19 cellular contexts compared by ENCODE assay signal in the genomic region with DNA sequence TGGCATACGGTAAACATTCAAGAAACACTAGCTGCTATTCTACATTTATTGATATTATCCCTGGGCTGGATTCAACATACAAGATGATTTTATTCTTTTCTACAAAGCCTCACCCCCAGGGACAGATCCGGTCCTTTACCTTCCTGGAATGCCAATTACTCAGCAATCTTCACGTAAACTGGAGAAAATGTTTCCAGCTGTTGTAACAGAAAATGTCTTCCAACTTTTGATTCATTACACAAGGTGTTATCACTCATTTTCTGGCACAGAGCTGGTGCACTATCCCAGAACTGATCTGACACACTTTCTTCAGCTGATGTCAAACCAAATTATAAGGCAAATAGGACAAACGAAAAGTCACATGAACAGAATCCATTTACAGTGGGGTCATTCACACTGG. TPM values are rescaled to one million over a fixed set of nuclear protein-coding genes. Genes with fewer than 3 reads are reported as not detected.
"Had no signal": no experiment of that assay in that cellular context is flagged by ENCODE, and none has a peak within 500 bp of the region (broad histone marks: within the 10 kb centered on the region; RNA-seq: fewer than 3 reads in every experiment).

No MANE protein-coding gene starts in this region.

- H3K27ac Mint-ChIP-seq: activated naive CD4-positive, alpha-beta T cell treated with anti-CD3 and anti-CD28 coated beads, Interleukin-2, amount 50 U/mL, for 72 hours; activated T-cell treated with anti-CD3 and anti-CD28 coated beads, Interleukin-2, amount 50 U/mL, for 24 hours; activated T-helper 17 cell treated with anti-CD3 and anti-CD28 coated beads, Interleukin-2, amount 50 U/mL, for 72 hours; immature natural killer cell; natural killer cell treated with Interleukin-12 subunit alpha and Interleukin-12 subunit beta and Interleukin-15 and Interleukin-18, amount 100 ng/mL, for 72 hours; stimulated activated memory B cell treated with anti-CD40 and anti-IgM and Interleukin-4, amounts not matched to agents 10 μg/mL and 1 μg/mL and 100 μg/mL, for 72 hours; T-cell; WTC11 had no signal

- H3K4me3 ChIP-seq: adrenal gland, breast epithelium, coronary artery, esophagus muscularis mucosa, sigmoid colon, smooth muscle cell, transverse colon, vagina had no signal

- H3K9me3 ChIP-seq: adrenal gland, breast epithelium, esophagus muscularis mucosa, sigmoid colon, transverse colon, vagina had no signal

- H3K36me3 Mint-ChIP-seq: immature natural killer cell; natural killer cell treated with Interleukin-12 subunit alpha and Interleukin-12 subunit beta and Interleukin-15 and Interleukin-18, amount 100 ng/mL, for 72 hours; stimulated activated memory B cell treated with anti-CD40 and anti-IgM and Interleukin-4, amounts not matched to agents 10 μg/mL and 1 μg/mL and 100 μg/mL, for 72 hours; T-cell; WTC11 had no signal

- DNase-seq: activated CD8-positive, alpha-beta memory T cell treated with anti-CD3 and anti-CD28 coated beads for 24 hours; activated CD8-positive, alpha-beta memory T cell treated with anti-CD3 and anti-CD28 coated beads, Interleukin-2, amount 50 U/mL, for 4 hours; activated T-cell treated with anti-CD3 and anti-CD28 coated beads, Interleukin-2, amount 50 U/mL, for 24 hours; adrenal gland; immature natural killer cell; sigmoid colon; stimulated activated CD4-positive, alpha-beta T cell treated with anti-CD3 and anti-CD28 coated beads, Interleukin-15, amount 100 ng/mL, for 24 hours; T-cell; transverse colon had no signal

- H3K4me2 ChIP-seq: smooth muscle cell had no signal

- H3K4me1 Mint-ChIP-seq: activated T-helper 17 cell treated with anti-CD3 and anti-CD28 coated beads, Interleukin-2, amount 50 U/mL, for 72 hours; immature natural killer cell; stimulated activated memory B cell treated with anti-CD40 and anti-IgM and Interleukin-4, amounts not matched to agents 10 μg/mL and 1 μg/mL and 100 μg/mL, for 72 hours; T-cell had no signal

- H3K4me3 Mint-ChIP-seq: activated T-cell treated with anti-CD3 and anti-CD28 coated beads, Interleukin-2, amount 50 U/mL, for 24 hours; activated T-helper 17 cell treated with anti-CD3 and anti-CD28 coated beads, Interleukin-2, amount 50 U/mL, for 72 hours; immature natural killer cell; natural killer cell treated with Interleukin-12 subunit alpha and Interleukin-12 subunit beta and Interleukin-15 and Interleukin-18, amount 100 ng/mL, for 72 hours; stimulated activated memory B cell treated with anti-CD40 and anti-IgM and Interleukin-4, amounts not matched to agents 10 μg/mL and 1 μg/mL and 100 μg/mL, for 72 hours; T-cell; WTC11 had no signal

- H3K27ac ChIP-seq: adrenal gland, coronary artery, sigmoid colon, transverse colon, vagina had no signal

- H3K27me3 ChIP-seq: adrenal gland, breast epithelium, esophagus muscularis mucosa, sigmoid colon, transverse colon, vagina had no signal

- H3K27me3 Mint-ChIP-seq: activated T-cell treated with anti-CD3 and anti-CD28 coated beads, Interleukin-2, amount 50 U/mL, for 24 hours; activated T-helper 17 cell treated with anti-CD3 and anti-CD28 coated beads, Interleukin-2, amount 50 U/mL, for 72 hours; natural killer cell treated with Interleukin-12 subunit alpha and Interleukin-12 subunit beta and Interleukin-15 and Interleukin-18, amount 100 ng/mL, for 72 hours; stimulated activated memory B cell treated with anti-CD40 and anti-IgM and Interleukin-4, amounts not matched to agents 10 μg/mL and 1 μg/mL and 100 μg/mL, for 72 hours; T-cell had no signal

- H3K9me3 Mint-ChIP-seq: activated T-helper 17 cell treated with anti-CD3 and anti-CD28 coated beads, Interleukin-2, amount 50 U/mL, for 72 hours; stimulated activated memory B cell treated with anti-CD40 and anti-IgM and Interleukin-4, amounts not matched to agents 10 μg/mL and 1 μg/mL and 100 μg/mL, for 72 hours; T-cell; WTC11 had no signal

- H3K4me1 ChIP-seq: adrenal gland, breast epithelium, esophagus muscularis mucosa, sigmoid colon, transverse colon, vagina had no signal

- H3K36me3 ChIP-seq: adrenal gland, breast epithelium, esophagus muscularis mucosa, sigmoid colon, transverse colon, vagina had no signal

- ATAC-seq: activated naive CD4-positive, alpha-beta T cell treated with anti-CD3 and anti-CD28 coated beads, Interleukin-2, amount 50 U/mL, for 72 hours; activated T-helper 17 cell treated with anti-CD3 and anti-CD28 coated beads, Interleukin-2, amount 50 U/mL, for 72 hours; natural killer cell treated with Interleukin-12 subunit alpha and Interleukin-12 subunit beta and Interleukin-15 and Interleukin-18, amount 100 ng/mL, for 72 hours; stimulated activated memory B cell treated with anti-CD40 and anti-IgM and Interleukin-4, amounts not matched to agents 10 μg/mL and 1 μg/mL and 100 μg/mL, for 72 hours; T-cell; WTC11 had no signal

RNA-seq across cellular contexts. Expression of gene DCLK1, which starts 33.1 kb away (rescaled TPM):
- total RNA-seq: activated naive CD4-positive, alpha-beta T cell treated with anti-CD3 and anti-CD28 coated beads, Interleukin-2, amount 50 U/mL, for 72 hours; activated T-helper 17 cell treated with anti-CD3 and anti-CD28 coated beads, Interleukin-2, amount 50 U/mL, for 72 hours; natural killer cell treated with Interleukin-12 subunit alpha and Interleukin-12 subunit beta and Interleukin-15 and Interleukin-18, amount 100 ng/mL, for 72 hours had no signal
- polyA plus RNA-seq: immature natural killer cell, smooth muscle cell had no signal
